In the genomic region with DNA sequence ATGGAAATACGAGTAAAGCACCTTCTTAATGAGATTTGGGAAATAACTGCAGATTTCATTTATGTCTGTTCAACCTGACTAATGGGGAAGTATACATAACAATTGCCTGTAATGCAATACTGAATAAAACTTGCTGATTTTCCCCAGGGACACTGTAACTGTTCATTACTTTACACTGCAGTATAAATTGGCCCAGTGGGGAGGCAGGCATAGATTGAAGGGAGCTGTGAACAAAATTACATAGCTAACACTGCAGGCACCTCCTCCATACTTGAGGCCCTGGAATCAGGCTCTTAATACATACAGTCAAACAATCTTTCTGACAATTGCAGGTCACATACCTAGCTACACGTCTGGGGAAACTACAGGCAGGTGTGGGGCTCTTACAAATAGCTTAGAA, we compare ENCODE assay signal across 18 cellular contexts.
A peak's percentile ranks its signal among the peaks of the same experiment; 100 is the strongest.
DNase-seq lines count a peak whose midpoint lies in the region; TF ChIP-seq lines count a peak whose summit lies in the region.
"Had no signal": no experiment of that assay in that cellular context is flagged by ENCODE, and none has a peak within 500 bp of the region (broad histone marks: within the 10 kb centered on the region; RNA-seq: fewer than 3 reads in every experiment).

No MANE protein-coding gene starts in this region.

- H3K27ac ChIP-seq in neural cell (ENCODE audit: low read length) (peak overlapping the region; percentile 43), transverse colon (no peak overlapping the region)
- H3K27ac ChIP-seq: HL-60, SK-N-MC had no signal

- peak; percentile 82 for TF ChIP-seq EP300 in neural cell (conservative IDR thresholded peaks at IDR 0.05; ENCODE audit: poor library complexity, severe bottlenecking)
- no peak for TF ChIP-seq EP300 in transverse colon (IDR thresholded peaks at IDR 0.05; ENCODE audit: low read depth)

- H3K27me3 ChIP-seq in neural cell (ENCODE audit: insufficient read depth, low read depth, low read length) (peaks cover 3% of the 10 kb centered on the region), transverse colon (no peaks in the 10 kb centered on the region)

- no peak for TF ChIP-seq POLR2A in transverse colon (IDR thresholded peaks at IDR 0.05)

- no peaks in the 10 kb centered on the region for H4K20me1 ChIP-seq in neural cell (ENCODE audit: insufficient read depth)

- peak overlapping the region; percentile 11 for H3K4me2 ChIP-seq in neural cell (ENCODE audit: low read length)

- no peaks in the 10 kb centered on the region for H3K4me1 ChIP-seq in transverse colon

- H3K9me3 ChIP-seq in neural cell (ENCODE audit: low read length) (no peaks in the 10 kb centered on the region), transverse colon (no peaks in the 10 kb centered on the region)

- no peaks in the 10 kb centered on the region for H3F3A ChIP-seq in neural cell (ENCODE audit: insufficient read depth, low read length, poor library complexity, severe bottlenecking)

- TF ChIP-seq CTCF in neural cell (IDR thresholded peaks at IDR 0.05; ENCODE audit: poor library complexity, severe bottlenecking) (no peak), transverse colon (IDR thresholded peaks at IDR 0.05) (no peak)

- in situ Hi-C loops in transverse colon (cut with MboI; ENCODE audit: low pct_ligation_motif_present in 1 of 4, low pct_unique_long_range_greater_than_20kb in 1 of 4, low sequenced_read_pairs in 3 of 4) = no loop called here

- intact Hi-C loops in transverse colon (cut with DNase I; ENCODE audit: low total_unique reads) = no loop called here

- no peaks in the 10 kb centered on the region for H3K9me2 ChIP-seq in neural cell (ENCODE audit: insufficient read depth, low read length)

- H3K4me3 ChIP-seq in neural cell (ENCODE audit: low read length) = peak overlapping the region; percentile 14
- H3K4me3 ChIP-seq in transverse colon = no peak overlapping the region
- H3K4me3 ChIP-seq: GM12878, SK-N-MC had no signal

- H3K36me3 ChIP-seq in neural cell (ENCODE audit: insufficient read depth, low read length) (no peaks in the 10 kb centered on the region), transverse colon (no peaks in the 10 kb centered on the region)

- no peaks in the 10 kb centered on the region for H3K79me2 ChIP-seq in neural cell (replicated peaks; ENCODE audit: insufficient read depth, low read length)

- DNase-seq in NCI-H1417 treated with DMSO at 0.1 percent for 48 hours (lab: John Stamatoyannopoulos, UW) = peak; percentile 52
- DNase-seq in NCI-H2081 treated with DMSO at 0.1 percent for 48 hours (lab: John Stamatoyannopoulos, UW) = peak; percentile 83
- peak; percentile 81 for DNase-seq in NCI-H748 (lab: John Stamatoyannopoulos, UW; ENCODE audit: unreplicated experiment)
- DNase-seq in ecto neural progenitor cell (ENCODE audit: low spot score) = no peak
- no peak for DNase-seq in transverse colon
- no peak for DNase-seq in DMS53 treated with DMSO at 0.1 percent for 48 hours (lab: John Stamatoyannopoulos, UW; ENCODE audit: unreplicated experiment)
- DNase-seq: Calu3; CD4-positive, CD25-positive, alpha-beta regulatory T cell; GDM1; NCI-H1694; NCI-H2227 treated with DMSO at 0.1 percent for 48 hours; NCI-H526; T-cell; T-helper 9 cell had no signal

- 24 to 51% methylated on average over 2 of the region's 2 CpGs for whole genome bisulfite sequencing in transverse colon (ENCODE audit: low coverage in 1 of 2), 2 donors

- no peak overlapping the region for H2AFZ ChIP-seq in neural cell (ENCODE audit: low read depth, low read length)

- peak; percentile 11 for TF ChIP-seq RAD21 in neural cell (conservative IDR thresholded peaks at IDR 0.05)

- H3K9ac ChIP-seq in neural cell (ENCODE audit: low read length) = no peak overlapping the region

TF ChIP-seq in neural cell, 6 proteins besides CTCF, POLR2A, EP300 and RAD21:
- TF ChIP-seq TAF1 (IDR thresholded peaks at IDR 0.05; ENCODE audit: low read depth) = no peak
- TF ChIP-seq EZH2 (IDR thresholded peaks at IDR 0.05; ENCODE audit: borderline replicate concordance, insufficient read depth, low read length, poor library complexity, severe bottlenecking) = no peak
- TF ChIP-seq, protein P1, sequence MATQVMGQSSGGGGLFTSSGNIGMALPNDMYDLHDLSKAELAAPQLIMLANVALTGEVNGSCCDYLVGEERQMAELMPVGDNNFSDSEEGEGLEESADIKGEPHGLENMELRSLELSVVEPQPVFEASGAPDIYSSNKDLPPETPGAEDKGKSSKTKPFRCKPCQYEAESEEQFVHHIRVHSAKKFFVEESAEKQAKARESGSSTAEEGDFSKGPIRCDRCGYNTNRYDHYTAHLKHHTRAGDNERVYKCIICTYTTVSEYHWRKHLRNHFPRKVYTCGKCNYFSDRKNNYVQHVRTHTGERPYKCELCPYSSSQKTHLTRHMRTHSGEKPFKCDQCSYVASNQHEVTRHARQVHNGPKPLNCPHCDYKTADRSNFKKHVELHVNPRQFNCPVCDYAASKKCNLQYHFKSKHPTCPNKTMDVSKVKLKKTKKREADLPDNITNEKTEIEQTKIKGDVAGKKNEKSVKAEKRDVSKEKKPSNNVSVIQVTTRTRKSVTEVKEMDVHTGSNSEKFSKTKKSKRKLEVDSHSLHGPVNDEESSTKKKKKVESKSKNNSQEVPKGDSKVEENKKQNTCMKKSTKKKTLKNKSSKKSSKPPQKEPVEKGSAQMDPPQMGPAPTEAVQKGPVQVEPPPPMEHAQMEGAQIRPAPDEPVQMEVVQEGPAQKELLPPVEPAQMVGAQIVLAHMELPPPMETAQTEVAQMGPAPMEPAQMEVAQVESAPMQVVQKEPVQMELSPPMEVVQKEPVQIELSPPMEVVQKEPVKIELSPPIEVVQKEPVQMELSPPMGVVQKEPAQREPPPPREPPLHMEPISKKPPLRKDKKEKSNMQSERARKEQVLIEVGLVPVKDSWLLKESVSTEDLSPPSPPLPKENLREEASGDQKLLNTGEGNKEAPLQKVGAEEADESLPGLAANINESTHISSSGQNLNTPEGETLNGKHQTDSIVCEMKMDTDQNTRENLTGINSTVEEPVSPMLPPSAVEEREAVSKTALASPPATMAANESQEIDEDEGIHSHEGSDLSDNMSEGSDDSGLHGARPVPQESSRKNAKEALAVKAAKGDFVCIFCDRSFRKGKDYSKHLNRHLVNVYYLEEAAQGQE (IDR thresholded peaks at IDR 0.05; ENCODE audit: borderline replicate concordance) = peak; percentile 68
- peak; percentile 27 for TF ChIP-seq SMC3 (conservative IDR thresholded peaks at IDR 0.05; ENCODE audit: poor library complexity)
- TF ChIP-seq POLR2AphosphoS5 (IDR thresholded peaks at IDR 0.05) = peak; percentile 99

Comparison
In these comparisons a context has a peak if more than half of its experiments do, and no peak if none do; other contexts are left out.
1. DNase-seq: peak in NCI-H1417 treated with DMSO at 0.1 percent for 48 hours (single experiment), NCI-H2081 treated with DMSO at 0.1 percent for 48 hours (single experiment) and NCI-H748 (single experiment); none in ecto neural progenitor cell (single experiment), transverse colon (single experiment) and DMS53 treated with DMSO at 0.1 percent for 48 hours (single experiment).